ENCODE assay signal across 8 cellular contexts in the genomic region with DNA sequence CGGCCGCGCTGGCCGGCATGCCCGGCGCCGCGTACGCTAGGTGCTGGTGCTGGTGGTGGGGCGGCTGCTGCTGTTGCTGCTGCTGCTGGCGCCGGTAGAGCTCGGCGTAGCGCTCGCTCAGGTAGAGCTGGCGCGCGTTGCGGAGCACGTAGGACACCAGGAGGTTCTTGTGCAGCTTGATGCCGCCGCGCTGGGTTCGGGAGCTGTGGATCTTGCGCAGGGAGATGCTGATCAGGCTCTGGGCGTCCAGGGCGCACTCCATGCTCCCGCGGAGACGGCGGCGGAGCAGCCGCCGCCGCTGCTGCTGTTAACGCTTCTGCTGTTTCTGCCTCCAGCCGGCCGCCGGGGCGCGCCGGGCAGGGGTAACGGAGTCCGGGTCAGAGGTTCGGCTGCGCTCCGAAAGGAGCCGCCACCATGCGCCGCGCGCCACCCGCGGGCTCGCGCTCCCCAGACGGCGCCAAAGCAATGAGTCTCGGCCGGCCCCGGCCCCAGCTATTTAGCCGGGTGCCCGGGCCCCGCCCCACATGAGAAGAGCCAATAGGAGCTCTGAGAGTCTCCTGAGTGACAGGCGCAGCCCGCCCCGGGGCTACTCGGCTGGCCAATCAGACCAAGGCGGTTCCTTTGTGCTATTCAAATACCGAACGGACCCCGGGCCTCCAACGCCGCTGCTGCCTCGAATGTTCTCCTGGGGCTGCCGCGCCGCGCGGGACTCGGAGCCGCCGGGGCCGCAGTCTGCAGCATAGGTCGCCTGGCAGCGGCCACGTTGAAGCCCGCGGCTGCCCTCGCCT. TPM values are rescaled to one million over a fixed set of nuclear protein-coding genes. Genes with fewer than 3 reads are reported as not detected.
DNase-seq lines count a peak whose midpoint lies in the region; ATAC-seq and TF ChIP-seq lines count a peak whose summit lies in the region.

A gene (minus strand): TSS at position 471 of the 788 bp plus-strand sequence. CDS start 209 bp downstream, at position 262.

- peak within 1 kb of the TSS; percentile 92 for H3K4me3 ChIP-seq in left ventricle myocardium inferior
- peak within 1 kb of the TSS; percentile 66 to 71 for H3K4me3 ChIP-seq in prostate gland

- peak; percentile 82 for ATAC-seq in HG02852 (IDR thresholded peaks at IDR 0.05; ENCODE audit: unreplicated experiment)

- H3K36me3 ChIP-seq in left ventricle myocardium inferior, result no peaks in the 10 kb centered on the region
- no peaks in the 10 kb centered on the region for H3K36me3 ChIP-seq in prostate gland

- WGBS in prostate gland, result 0% methylated on average over 49 of the region's 91 CpGs

- in situ Hi-C loops in GM13977 (cut with MboI; ENCODE audit: low pct_unique_long_range_greater_than_20kb, low sequenced_read_pairs, unreplicated experiment), result no loop called here

- intact Hi-C loops in left ventricle myocardium inferior (cut with micrococcal nuclease), result loop anchor here (10.0 kb wide), 1 partner anchor 307 kb away; no protein-coding TSS in a partner anchor
- intact Hi-C loops in prostate gland (cut with DNase I), result loop anchor here (1.0 to 5.0 kb wide), 3 partner anchors 144 to 319 kb away; no protein-coding TSS in a partner anchor

- peak within 1 kb of the TSS; percentile 99 for H3K27ac ChIP-seq in left ventricle myocardium inferior (replicated peaks)
- peak within 1 kb of the TSS; percentile 96 to 97 for H3K27ac ChIP-seq in prostate gland

- TF ChIP-seq CTCF in GM13977 (IDR thresholded peaks at IDR 0.05; ENCODE audit: extremely low read depth, insufficient read depth, missing control alignments), result no peak
- no peak for TF ChIP-seq CTCF in left ventricle myocardium inferior (IDR thresholded peaks at IDR 0.05; ENCODE audit: borderline replicate concordance)
- peak in 1 of 4 experiments; percentile 33 for TF ChIP-seq CTCF in prostate gland (IDR thresholded peaks at IDR 0.05)

- DNase-seq in GM13977 (ENCODE audit: low spot score) (peak; percentile 100), NCI-H1436 treated with DMSO at 0.1 percent for 48 hours (lab: John Stamatoyannopoulos, UW) (peak; percentile 93), T-helper 1 cell (peak; percentile 85 to 91 (median 88)), amniotic stem cell (lab: John Stamatoyannopoulos, UW) (peak; percentile 96), left ventricle myocardium inferior (peak; percentile 95), prostate gland (ENCODE audit: low spot score) (peak; percentile 97), ureter (ENCODE audit: low spot score) (peak; percentile 97)

- TF ChIP-seq POLR2A in prostate gland (IDR thresholded peaks at IDR 0.05), result peak; percentile 99

- H3K9me3 ChIP-seq in left ventricle myocardium inferior (replicated peaks) (no peaks in the 10 kb centered on the region), prostate gland (no peaks in the 10 kb centered on the region)

- H3K4me1 ChIP-seq in left ventricle myocardium inferior (peaks cover 55% of the 10 kb centered on the region), prostate gland (replicated peaks) (peaks cover 15% of the 10 kb centered on the region)

- H3K27me3 ChIP-seq in left ventricle myocardium inferior (ENCODE audit: low read depth) (no peaks in the 10 kb centered on the region), prostate gland (replicated peaks; ENCODE audit: insufficient read depth) (no peaks in the 10 kb centered on the region)

RNA-seq across cellular contexts. Expression of the gene that starts here (rescaled TPM):
- 3.8 TPM for total RNA-seq in left ventricle myocardium inferior
- total RNA-seq in prostate gland, result 10 to 100 TPM in 1 of 2 donors, 1 to 10 TPM in 1; 7.2 to 30.7 TPM
- 16.0 TPM for total RNA-seq in ureter

Comparison
In these comparisons a context has a peak if more than half of its experiments do, and no peak if none do; other contexts are left out.
1. Peak in every context shown above with its lines: DNase-seq, ATAC-seq, H3K4me3 ChIP-seq and H3K27ac ChIP-seq.